25 cellular contexts compared by ENCODE assay signal in the genomic region with DNA sequence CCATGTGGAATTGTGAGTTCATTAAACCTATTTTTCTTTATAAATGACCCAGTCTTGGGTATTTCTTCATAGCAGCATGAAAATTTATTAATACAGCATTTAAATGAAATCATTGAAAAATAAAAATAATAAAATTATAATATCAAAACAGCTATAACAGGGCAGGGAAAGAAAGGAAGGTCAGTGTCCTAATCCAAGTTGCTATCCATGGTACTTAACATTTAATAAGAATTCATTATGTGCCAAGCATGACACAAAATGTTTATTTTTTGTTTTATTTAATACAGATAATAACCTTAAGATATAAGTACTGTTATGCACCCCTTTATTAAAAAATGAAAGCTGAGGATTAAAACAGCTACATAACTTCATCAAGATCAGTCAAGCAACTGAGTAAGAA.
"Had no signal": no experiment of that assay in that cellular context is flagged by ENCODE, and none has a peak within 500 bp of the region (broad histone marks: within the 10 kb centered on the region; RNA-seq: fewer than 3 reads in every experiment).

No MANE protein-coding gene starts in this region.

- H3K9me3 ChIP-seq: ovary, psoas muscle, right lobe of liver, sigmoid colon, stomach, thoracic aorta, thyroid gland, tibial nerve, upper lobe of left lung, vagina had no signal

- DNase-seq: occipital lobe; ovary; posterior cingulate gyrus; psoas muscle; right cardiac atrium; right lobe of liver; sigmoid colon; small intestine; stimulated activated CD4-positive, alpha-beta T cell treated with anti-CD3 and anti-CD28 coated beads, Interleukin-15, amount 100 ng/mL, for 24 hours; stimulated activated CD4-positive, alpha-beta T cell treated with anti-CD3 and anti-CD28 coated beads, Interleukin-2, amount 100 ng/mL, for 24 hours; stimulated activated CD4-positive, alpha-beta T cell treated with anti-CD3 and anti-CD28 coated beads, Interleukin-2, amount 100 ng/mL, for 48 hours; stimulated activated CD4-positive, alpha-beta T cell treated with anti-CD3 and anti-CD28 coated beads, Interleukin-4, amount 100 ng/mL, for 24 hours; stimulated activated naive B cell treated with anti-CD40 and anti-IgM and Interleukin-4, amounts not matched to agents 10 μg/mL and 1 μg/mL and 100 μg/mL, for 72 hours; stimulated activated naive CD4-positive, alpha-beta T cell treated with Interleukin-2 at 50 U/mL for 16 hours; stomach; thyroid gland; trophoblast cell; upper lobe of left lung had no signal

- H3K27ac ChIP-seq: neural progenitor cell, ovary, parathyroid adenoma, psoas muscle, right lobe of liver, sigmoid colon, stomach, thoracic aorta, thyroid gland, tibial nerve, upper lobe of left lung, vagina had no signal

- H3K4me1 ChIP-seq: neural progenitor cell, parathyroid adenoma, psoas muscle, right lobe of liver, sigmoid colon, stomach, thyroid gland, tibial nerve, upper lobe of left lung, vagina had no signal

- FAIRE-seq: small intestine, urothelium cell line had no signal

- H3K9ac ChIP-seq: neural progenitor cell, parathyroid adenoma had no signal

- H2AFZ ChIP-seq: neural progenitor cell, parathyroid adenoma had no signal

- H3K36me3 ChIP-seq: ovary, right lobe of liver, sigmoid colon, stomach, thoracic aorta, thyroid gland, tibial nerve, upper lobe of left lung, vagina had no signal

- H3K79me2 ChIP-seq: parathyroid adenoma had no signal

- ATAC-seq: psoas muscle; right cardiac atrium; right lobe of liver; stimulated activated effector memory CD8-positive, alpha-beta T cell treated with anti-CD3 and anti-CD28 coated beads, Interleukin-12 subunit alpha, Interleukin-12 subunit beta, amount 100 ng/mL, for 72 hours; stimulated activated naive B cell treated with anti-CD40 and anti-IgM and Interleukin-4, amounts not matched to agents 10 μg/mL and 1 μg/mL and 100 μg/mL, for 72 hours had no signal

- H3K4me3 ChIP-seq: neural progenitor cell, ovary, psoas muscle, right lobe of liver, sigmoid colon, stomach, thoracic aorta, thyroid gland, tibial nerve, upper lobe of left lung, vagina had no signal

- H3K27me3 ChIP-seq: neural progenitor cell, ovary, right lobe of liver, sigmoid colon, stomach, thyroid gland, tibial nerve, upper lobe of left lung, vagina had no signal

- H3K4me2 ChIP-seq: neural progenitor cell had no signal
